In the genomic region with DNA sequence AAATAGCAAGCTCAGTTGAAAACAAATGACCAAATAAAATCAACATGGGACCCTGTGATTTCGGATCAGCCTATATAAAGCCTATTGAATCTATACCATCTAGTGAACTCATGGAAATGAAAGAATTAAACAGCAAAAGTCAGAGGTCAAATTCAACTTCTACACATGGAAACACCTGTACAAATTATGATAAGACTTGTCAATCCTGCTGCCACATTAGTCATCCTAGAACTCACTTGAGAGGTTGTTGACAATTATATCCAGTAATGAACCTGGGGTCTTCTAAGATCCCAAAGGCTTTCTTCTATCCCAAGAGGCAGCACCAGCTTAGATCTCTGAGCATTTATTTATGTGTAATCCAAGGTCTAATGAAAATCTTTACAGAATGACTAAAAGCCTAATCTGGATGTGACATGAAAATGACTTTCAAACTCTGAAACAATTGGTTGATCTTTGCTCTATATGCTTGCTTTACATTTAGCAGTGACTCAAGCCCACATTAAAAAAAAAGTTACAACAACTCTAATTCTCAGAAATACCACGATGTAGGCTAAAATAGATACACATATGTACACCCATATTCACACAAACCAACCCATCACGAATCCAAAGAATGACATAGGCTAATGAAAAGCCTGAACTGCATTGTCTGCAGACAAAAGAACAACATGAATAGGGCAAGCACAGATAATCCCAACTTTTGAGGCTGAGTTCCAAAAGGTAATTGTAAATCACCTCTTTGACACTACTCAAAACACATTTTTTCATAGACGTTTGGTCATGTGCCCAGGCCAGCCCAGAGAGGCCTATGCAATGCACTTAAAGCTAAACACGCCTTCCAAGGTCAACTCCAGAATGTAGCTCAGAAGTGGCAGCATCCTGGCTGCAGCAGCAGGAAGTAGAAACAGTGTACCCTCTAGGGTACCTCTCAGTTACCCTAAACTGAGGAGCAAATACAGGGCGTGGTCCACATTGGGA, we compare ENCODE assay signal across 11 cellular contexts. TPM values are rescaled to one million over a fixed set of nuclear protein-coding genes. Genes with fewer than 3 reads are reported as not detected.
A peak's percentile ranks its signal among the peaks of the same experiment; 100 is the strongest.
DNase-seq lines count a peak whose midpoint lies in the region; ATAC-seq lines count a peak whose summit lies in the region.
"Had no signal": no experiment of that assay in that cellular context is flagged by ENCODE, and none has a peak within 500 bp of the region (broad histone marks: within the 10 kb centered on the region; RNA-seq: fewer than 3 reads in every experiment).

No MANE protein-coding gene starts in this region.

- H3K9me3 ChIP-seq in MG63 = no peaks in the 10 kb centered on the region

- H3K27me3 ChIP-seq in MG63 = no peaks in the 10 kb centered on the region

- no peaks in the 10 kb centered on the region for H3K36me3 ChIP-seq in MG63

- H3K4me1 Mint-ChIP-seq in activated T-cell treated with anti-CD3 and anti-CD28 coated beads, Interleukin-2, amount 50 U/mL, for 24 hours (ENCODE audit: low read depth) = peaks cover 92% of the 10 kb centered on the region
- H3K4me1 Mint-ChIP-seq in stimulated activated memory B cell treated with anti-CD40 and anti-IgM and Interleukin-4, amounts not matched to agents 10 μg/mL and 1 μg/mL and 100 μg/mL, for 72 hours = peaks cover 79% of the 10 kb centered on the region

- no peak for ATAC-seq in stimulated activated memory B cell treated with anti-CD40 and anti-IgM and Interleukin-4, amounts not matched to agents 10 μg/mL and 1 μg/mL and 100 μg/mL, for 72 hours
- ATAC-seq in HG02884 (IDR thresholded peaks at IDR 0.05; ENCODE audit: unreplicated experiment) = no peak

- H3K9me3 Mint-ChIP-seq in activated T-cell treated with anti-CD3 and anti-CD28 coated beads, Interleukin-2, amount 50 U/mL, for 24 hours = no peaks in the 10 kb centered on the region
- no peaks in the 10 kb centered on the region for H3K9me3 Mint-ChIP-seq in stimulated activated memory B cell treated with anti-CD40 and anti-IgM and Interleukin-4, amounts not matched to agents 10 μg/mL and 1 μg/mL and 100 μg/mL, for 72 hours

- peak overlapping the region; percentile 91 for H3K27ac Mint-ChIP-seq in activated T-cell treated with anti-CD3 and anti-CD28 coated beads, Interleukin-2, amount 50 U/mL, for 24 hours
- H3K27ac Mint-ChIP-seq in stimulated activated memory B cell treated with anti-CD40 and anti-IgM and Interleukin-4, amounts not matched to agents 10 μg/mL and 1 μg/mL and 100 μg/mL, for 72 hours = peak overlapping the region; percentile 60

- DNase-seq in activated T-cell treated with anti-CD3 and anti-CD28 coated beads, Interleukin-2, amount 50 U/mL, for 24 hours = no peak
- no peak for DNase-seq in activated T-cell treated with anti-CD3 and anti-CD28 coated beads, Interleukin-2, amount 50 U/mL, for 48 hours
- DNase-seq in MG63 (peak; percentile 20), amniotic epithelial cell (ENCODE audit: low read depth) (peak; percentile 35), NAMALWA (ENCODE audit: low spot score) (no peak), middle frontal gyrus (ENCODE audit: extremely low spot score, low spot score) (no peak)
- DNase-seq: aorta; NCI-H1048; stimulated activated CD4-positive, alpha-beta T cell treated with anti-CD3 and anti-CD28 coated beads, Interleukin-4, amount 100 ng/mL, for 1 hour had no signal

- no peak overlapping the region for H3K4me3 ChIP-seq in MG63

- H3K4me3 Mint-ChIP-seq in activated T-cell treated with anti-CD3 and anti-CD28 coated beads, Interleukin-2, amount 50 U/mL, for 24 hours = peak overlapping the region; percentile 15
- no peak overlapping the region for H3K4me3 Mint-ChIP-seq in stimulated activated memory B cell treated with anti-CD40 and anti-IgM and Interleukin-4, amounts not matched to agents 10 μg/mL and 1 μg/mL and 100 μg/mL, for 72 hours

- no peaks in the 10 kb centered on the region for H3K27me3 Mint-ChIP-seq in activated T-cell treated with anti-CD3 and anti-CD28 coated beads, Interleukin-2, amount 50 U/mL, for 24 hours
- H3K27me3 Mint-ChIP-seq in stimulated activated memory B cell treated with anti-CD40 and anti-IgM and Interleukin-4, amounts not matched to agents 10 μg/mL and 1 μg/mL and 100 μg/mL, for 72 hours = no peaks in the 10 kb centered on the region

- H3K36me3 Mint-ChIP-seq in activated T-cell treated with anti-CD3 and anti-CD28 coated beads, Interleukin-2, amount 50 U/mL, for 24 hours (ENCODE audit: low read depth) = peaks cover 13% of the 10 kb centered on the region
- peaks cover 6% of the 10 kb centered on the region for H3K36me3 Mint-ChIP-seq in stimulated activated memory B cell treated with anti-CD40 and anti-IgM and Interleukin-4, amounts not matched to agents 10 μg/mL and 1 μg/mL and 100 μg/mL, for 72 hours

RNA-seq across cellular contexts. Expression of a gene that starts 59.0 kb away (rescaled TPM):
- 2.3 and 5.6 TPM in 2 replicates for total RNA-seq in MG63 (2014; rRNA removed; shearing (Covaris generic); ENCODE audit: low replicate concordance)

Comparison
In these comparisons a context has a peak if more than half of its experiments do, and no peak if none do; other contexts are left out.
1. DNase-seq: peak in MG63 (single experiment) and amniotic epithelial cell (single experiment); none in activated T-cell treated with anti-CD3 and anti-CD28 coated beads, Interleukin-2, amount 50 U/mL, for 24 hours (single experiment), activated T-cell treated with anti-CD3 and anti-CD28 coated beads, Interleukin-2, amount 50 U/mL, for 48 hours (0 of 2), NAMALWA (single experiment) and middle frontal gyrus (single experiment).